ENCODE assay signal across 8 cellular contexts in the genomic region with DNA sequence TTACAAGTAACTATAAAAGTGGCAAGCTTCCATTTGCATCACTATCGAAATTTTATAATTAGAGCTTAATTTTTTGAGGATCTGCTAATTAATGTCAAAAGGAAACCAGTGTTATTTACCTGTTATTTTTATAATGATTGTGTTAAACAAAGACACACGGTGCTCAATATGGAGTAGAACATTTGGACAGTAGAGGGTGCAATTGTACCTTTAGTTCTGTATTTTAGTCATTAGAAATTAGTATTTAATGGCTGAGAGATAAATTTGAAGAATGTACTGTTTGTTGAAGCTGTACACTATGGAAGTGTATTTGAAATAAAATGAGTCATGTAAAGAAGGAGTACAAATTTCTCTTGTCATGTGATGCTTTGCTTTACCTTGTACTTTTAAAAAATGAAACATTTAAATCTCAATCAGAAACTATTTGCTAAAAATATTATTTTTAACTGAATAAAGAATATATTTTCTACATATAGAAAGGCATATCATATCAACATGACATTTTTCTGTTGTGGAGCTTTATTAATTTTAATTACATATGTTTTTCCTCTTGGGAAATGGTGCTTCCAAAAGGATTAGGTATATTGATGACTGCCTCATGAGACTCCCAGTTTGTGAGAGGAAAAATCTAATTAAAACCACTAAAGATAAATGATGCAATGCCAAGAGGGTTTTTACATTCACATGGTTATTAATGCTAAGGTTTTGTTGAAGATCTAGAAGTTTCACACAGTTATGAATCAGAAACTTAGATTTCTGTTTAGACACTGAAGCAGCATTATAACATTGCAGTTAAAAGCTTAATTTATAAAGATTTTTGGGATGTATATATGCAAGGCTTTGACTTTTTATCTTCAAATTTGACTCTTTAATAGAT.
A peak's percentile ranks its signal among the peaks of the same experiment; 100 is the strongest.
DNase-seq lines count a peak whose midpoint lies in the region; ATAC-seq, FAIRE-seq and TF ChIP-seq lines count a peak whose summit lies in the region.

No MANE protein-coding gene starts in this region.

- H3K4me3 ChIP-seq in astrocyte of the cerebellum (ENCODE audit: low read depth, low read length), result no peak overlapping the region

- in situ Hi-C loops in astrocyte of the cerebellum (cut with HindIII; ENCODE audit: low sequenced_read_pairs), result loop anchor here (25.0 kb wide), 1 partner anchor 898 kb away; no protein-coding TSS in a partner anchor

- TF ChIP-seq CTCF in astrocyte of the cerebellum (IDR thresholded peaks at IDR 0.05; ENCODE audit: low read depth, low read length, missing control alignments), result peak; percentile 32

- peak; percentile 64 for ATAC-seq in HG03354 (IDR thresholded peaks at IDR 0.05; ENCODE audit: poor library complexity, severe bottlenecking, unreplicated experiment)
- no peak for ATAC-seq in GM21526 (IDR thresholded peaks at IDR 0.05; ENCODE audit: low FRiP score, unreplicated experiment)
- no peak for ATAC-seq in GM19324 (IDR thresholded peaks at IDR 0.05; ENCODE audit: low FRiP score, unreplicated experiment)

- DNase-seq in AG08395 (ENCODE audit: low spot score), result peak; percentile 36
- peak; percentile 45 for DNase-seq in astrocyte of the cerebellum (ENCODE audit: low read depth)
- DNase-seq in kidney tubule cell (ENCODE audit: low spot score), result peak; percentile 48
- DNase-seq in GM19239 (ENCODE audit: insufficient read length, low spot score), result no peak
- DNase-seq in NCI-H2196 treated with DMSO at 0.1 percent for 48 hours (lab: John Stamatoyannopoulos, UW; ENCODE audit: unreplicated experiment), result no peak

- FAIRE-seq in GM19239 (lab: Jason Lieb, UNC), result no peak

Comparison
In these comparisons a context has a peak if more than half of its experiments do, and no peak if none do; other contexts are left out.
1. DNase-seq: peak in AG08395 (single experiment), astrocyte of the cerebellum (single experiment) and kidney tubule cell (single experiment); none in GM19239 (single experiment) and NCI-H2196 treated with DMSO at 0.1 percent for 48 hours (single experiment).